In genomic region chr6:52576054-52576391, GRCh38 we compare ENCODE assay signal across 1 cellular context.
TF ChIP-seq lines count a peak whose summit lies in the region.

No MANE protein-coding gene starts in this region.

TF ChIP-seq in HepG2, 621 proteins besides CTCF, POLR2A, EP300 and RAD21 (continued from another document):
- no peak for TF ChIP-seq SNAPC2 (CRISPR knock-in tag; IDR thresholded peaks at IDR 0.05)
- TF ChIP-seq ZNF326 (CRISPR knock-in tag; IDR thresholded peaks at IDR 0.05; ENCODE audit: borderline replicate concordance): no peak
- no peak for TF ChIP-seq IKZF4 (CRISPR knock-in tag; IDR thresholded peaks at IDR 0.05; ENCODE audit: borderline replicate concordance, low read depth, not compliant biosample characterization)
- no peak for TF ChIP-seq RFX5 (IDR thresholded peaks at IDR 0.05; ENCODE audit: low read depth, low read length)
- 0 out of 2 replicates have a peak, but pooled peaks have one; percentile 8 for TF ChIP-seq ZNF713 (CRISPR knock-in tag; IDR thresholded peaks at IDR 0.05)
- TF ChIP-seq, protein P1, sequence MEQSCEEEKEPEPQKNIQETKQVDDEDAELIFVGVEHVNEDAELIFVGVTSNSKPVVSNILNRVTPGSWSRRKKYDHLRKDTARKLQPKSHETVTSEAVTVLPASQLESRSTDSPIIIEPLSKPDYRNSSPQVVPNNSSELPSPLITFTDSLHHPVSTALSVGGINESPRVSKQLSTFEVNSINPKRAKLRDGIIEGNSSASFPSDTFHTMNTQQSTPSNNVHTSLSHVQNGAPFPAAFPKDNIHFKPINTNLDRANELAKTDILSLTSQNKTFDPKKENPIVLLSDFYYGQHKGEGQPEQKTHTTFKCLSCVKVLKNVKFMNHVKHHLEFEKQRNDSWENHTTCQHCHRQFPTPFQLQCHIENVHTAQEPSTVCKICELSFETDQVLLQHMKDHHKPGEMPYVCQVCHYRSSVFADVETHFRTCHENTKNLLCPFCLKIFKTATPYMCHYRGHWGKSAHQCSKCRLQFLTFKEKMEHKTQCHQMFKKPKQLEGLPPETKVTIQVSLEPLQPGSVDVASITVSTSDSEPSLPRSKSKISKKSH (CRISPR knock-in tag; IDR thresholded peaks at IDR 0.05; ENCODE audit: borderline replicate concordance): no peak
- no peak for TF ChIP-seq SALL1 (CRISPR knock-in tag; IDR thresholded peaks at IDR 0.05)
- TF ChIP-seq PHF5A (CRISPR knock-in tag; IDR thresholded peaks at IDR 0.05; ENCODE audit: low read depth, unreplicated experiment): no peak
- TF ChIP-seq HNF1A (IDR thresholded peaks at IDR 0.05; ENCODE audit: low read depth): no peak
- TF ChIP-seq HNF1A (CRISPR knock-in tag; IDR thresholded peaks at IDR 0.05; ENCODE audit: borderline replicate concordance): no peak
- no peak for TF ChIP-seq ARID5B (CRISPR knock-in tag; IDR thresholded peaks at IDR 0.05)
- TF ChIP-seq ZNF10 (CRISPR knock-in tag; IDR thresholded peaks at IDR 0.05; ENCODE audit: borderline replicate concordance, low read depth): no peak
- no peak for TF ChIP-seq ZFP36 (IDR thresholded peaks at IDR 0.05; ENCODE audit: borderline replicate concordance, low read depth, low read length, partially characterized antibody)
- TF ChIP-seq ZNF841 (CRISPR knock-in tag; IDR thresholded peaks at IDR 0.05; ENCODE audit: borderline replicate concordance): no peak
- no peak for TF ChIP-seq SRF (IDR thresholded peaks at IDR 0.05; ENCODE audit: low read depth, low read length)
- no peak for TF ChIP-seq ZNF850 (CRISPR knock-in tag; conservative IDR thresholded peaks at IDR 0.05)
- no peak for TF ChIP-seq ZNF121 (CRISPR knock-in tag; IDR thresholded peaks at IDR 0.05)
- TF ChIP-seq BRF2 (CRISPR knock-in tag; IDR thresholded peaks at IDR 0.05): no peak
- TF ChIP-seq, protein P2, sequence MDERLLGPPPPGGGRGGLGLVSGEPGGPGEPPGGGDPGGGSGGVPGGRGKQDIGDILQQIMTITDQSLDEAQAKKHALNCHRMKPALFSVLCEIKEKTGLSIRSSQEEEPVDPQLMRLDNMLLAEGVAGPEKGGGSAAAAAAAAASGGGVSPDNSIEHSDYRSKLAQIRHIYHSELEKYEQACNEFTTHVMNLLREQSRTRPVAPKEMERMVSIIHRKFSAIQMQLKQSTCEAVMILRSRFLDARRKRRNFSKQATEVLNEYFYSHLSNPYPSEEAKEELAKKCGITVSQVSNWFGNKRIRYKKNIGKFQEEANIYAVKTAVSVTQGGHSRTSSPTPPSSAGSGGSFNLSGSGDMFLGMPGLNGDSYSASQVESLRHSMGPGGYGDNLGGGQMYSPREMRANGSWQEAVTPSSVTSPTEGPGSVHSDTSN (CRISPR knock-in tag; IDR thresholded peaks at IDR 0.05): no peak
- TF ChIP-seq KLF11 (CRISPR knock-in tag; IDR thresholded peaks at IDR 0.05): no peak
- TF ChIP-seq KLF12 (CRISPR knock-in tag; IDR thresholded peaks at IDR 0.05; ENCODE audit: borderline replicate concordance): no peak
- TF ChIP-seq ZFAT (CRISPR knock-in tag; conservative IDR thresholded peaks at IDR 0.05): no peak
- no peak for TF ChIP-seq ZMYM2 (CRISPR knock-in tag; IDR thresholded peaks at IDR 0.05)
- TF ChIP-seq KDM5B (CRISPR knock-in tag; IDR thresholded peaks at IDR 0.05; ENCODE audit: borderline replicate concordance): no peak
- no peak for TF ChIP-seq TBL1XR1 (IDR thresholded peaks at IDR 0.05; ENCODE audit: borderline replicate concordance, low read length, partially characterized antibody)
- TF ChIP-seq IRF1 (CRISPR knock-in tag; IDR thresholded peaks at IDR 0.05; ENCODE audit: low read depth): no peak
